ENCODE assay signal across 18 cellular contexts in the genomic region with DNA sequence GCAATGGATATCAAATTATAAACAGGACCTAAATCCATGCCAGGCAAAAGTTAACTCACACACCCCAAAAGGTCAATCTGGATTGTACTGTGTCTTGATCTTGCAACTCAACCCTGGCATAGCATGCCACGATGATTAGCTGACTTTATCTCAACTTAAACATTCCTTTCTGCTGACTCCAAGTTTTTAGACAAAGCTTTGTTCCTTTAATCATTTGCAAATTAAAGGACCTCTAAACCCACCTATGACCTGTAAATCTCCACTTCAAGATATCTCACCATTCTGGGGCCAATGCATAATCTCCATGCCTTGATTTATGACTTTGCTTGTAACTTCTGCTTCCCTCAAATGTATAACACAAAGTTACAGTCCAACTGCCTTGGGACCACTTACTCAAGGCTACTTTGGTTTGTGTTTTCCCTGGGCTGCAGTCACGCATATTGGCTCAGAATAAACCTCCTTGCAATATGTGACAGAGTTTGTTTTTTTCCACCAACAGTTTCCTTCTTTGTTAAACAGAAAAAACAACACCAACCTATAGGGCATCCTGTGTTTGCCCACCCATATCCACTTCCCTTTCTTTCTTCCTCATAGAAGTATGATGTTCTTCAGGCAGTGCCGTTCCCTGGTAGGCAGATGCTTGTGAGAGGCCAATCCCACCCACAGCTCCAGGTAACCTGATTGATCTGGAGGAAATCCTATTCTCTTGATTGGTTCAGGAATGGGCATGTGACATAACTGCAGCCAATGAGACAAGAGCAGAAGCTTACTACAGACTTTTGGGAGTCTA.
DNase-seq lines count a peak whose midpoint lies in the region; ATAC-seq, FAIRE-seq and TF ChIP-seq lines count a peak whose summit lies in the region.
"Had no signal": no experiment of that assay in that cellular context is flagged by ENCODE, and none has a peak within 500 bp of the region (broad histone marks: within the 10 kb centered on the region; RNA-seq: fewer than 3 reads in every experiment).

No MANE protein-coding gene starts in this region.

- in situ Hi-C loops in KBM-7 (cut with MboI; ENCODE audit: low pct_unique_long_range_greater_than_20kb, low sequenced_read_pairs), result no loop called here

- no peak overlapping the region for H2BK120ac ChIP-seq in H1 (replicated peaks; ENCODE audit: low read depth, low read length)

- H3K56ac ChIP-seq in H1 (replicated peaks; ENCODE audit: insufficient read length, low read depth, low read length), result no peak overlapping the region

- H3K36me3 ChIP-seq in H1 (ENCODE audit: control insufficient read depth in 2 of 4, insufficient read depth in 4 of 4, low read length in 3 of 4) (no peaks in the 10 kb centered on the region), Peyer's patch (no peaks in the 10 kb centered on the region), kidney (ENCODE audit: control insufficient read depth in 1 of 2, insufficient read depth in 2 of 2, low read length in 2 of 2) (no peaks in the 10 kb centered on the region)

- H2BK12ac ChIP-seq in H1 (ENCODE audit: low read depth, low read length), result no peak overlapping the region

- CTCF ChIA-PET in A549 (lab: Yijun Ruan, JAX), result interaction anchor here (0.8 kb wide), 1 partner anchor 14 kb away, joined by 3 read pairs; no protein-coding TSS in a partner anchor
- CTCF ChIA-PET in H1 (lab: Charles Lee; ENCODE audit: partially characterized antibody), result interaction anchor here (1.3 kb wide), 1 partner anchor 11 kb away, joined by 4 read pairs; no protein-coding TSS in a partner anchor

- intact Hi-C loops in posterior vena cava (cut with DNase I) (no loop called here), kidney (cut with DNase I) (no loop called here)

- TF ChIP-seq POLR2A in A549 (IDR thresholded peaks at IDR 0.05; ENCODE audit: low read length) (no peak), H1 (IDR thresholded peaks at IDR 0.05; ENCODE audit: control extremely low read depth in 1 of 2, low read depth in 2 of 2, low read length in 2 of 2) (no peak), Peyer's patch (IDR thresholded peaks at IDR 0.05) (no peak)

- H3K36me3 Mint-ChIP-seq in progenitor cell of endocrine pancreas (ENCODE audit: insufficient read depth), result no peaks in the 10 kb centered on the region
- H3K36me3 Mint-ChIP-seq: CD8-positive, alpha-beta memory T cell had no signal

- no peak overlapping the region for H2AFZ ChIP-seq in H1 (ENCODE audit: low read length)

- WGBS in A549 (ENCODE audit: missing lambda C conversion rate), result 8% methylated on average over 3 of the region's 3 CpGs
- 83% methylated on average over 3 of the region's 3 CpGs; no CpG with 5 or more reads in 1 of the 2 experiments for WGBS in H1 (ENCODE audit: extremely low coverage in 1 of 2, insufficient coverage in 1 of 2, insufficient read length in 1 of 2, insufficient replicate concordance in 2 of 2, low coverage in 1 of 2, low lambda C conversion rate in 2 of 2, missing lambda C conversion rate in 1 of 2), 2 experiments

- TF ChIP-seq RAD21 in A549 (conservative IDR thresholded peaks at IDR 0.05 in 1 of 2, IDR thresholded peaks at IDR 0.05 in 1 of 2) (no peak), H1 (IDR thresholded peaks at IDR 0.05 in 1 of 2, conservative IDR thresholded peaks at IDR 0.05 in 1 of 2; ENCODE audit: low read depth in 2 of 2, low read length in 2 of 2) (no peak)

- 0 out of 2 replicates have a peak overlapping the region, but pooled peaks have one; percentile 43 for H2BK20ac ChIP-seq in H1 (ENCODE audit: low read length)

- no peaks in the 10 kb centered on the region for H4K20me1 ChIP-seq in H1 (replicated peaks in 1 of 2; ENCODE audit: control insufficient read depth in 1 of 2, insufficient read depth in 2 of 2, low read length in 2 of 2)

- H3K18ac ChIP-seq in H1 (ENCODE audit: extremely low read depth, low read length), result no peak overlapping the region

- H3K9me3 ChIP-seq in A549 (no peaks in the 10 kb centered on the region), H1 (ENCODE audit: insufficient read depth in 2 of 2, low read depth in 1 of 2, low read length in 1 of 2) (no peaks in the 10 kb centered on the region), Peyer's patch (no peaks in the 10 kb centered on the region), kidney (ENCODE audit: control insufficient read depth in 1 of 2, low read length in 2 of 2) (no peaks in the 10 kb centered on the region)

- peaks cover 17% of the 10 kb centered on the region for H3K27me3 Mint-ChIP-seq in progenitor cell of endocrine pancreas

- H3K4me3 ChIP-seq in A549 (no peak overlapping the region), H1 (ENCODE audit: extremely low read depth in 1 of 4, insufficient read depth in 2 of 4, low read depth in 3 of 4, low read length in 4 of 4) (no peak overlapping the region), Peyer's patch (no peak overlapping the region), kidney (ENCODE audit: low read length in 2 of 2) (no peak overlapping the region)

- H3K23ac ChIP-seq in H1 (ENCODE audit: insufficient read length), result no peak overlapping the region

- H3K27ac Mint-ChIP-seq in progenitor cell of endocrine pancreas, result peak overlapping the region; percentile 88
- H3K27ac Mint-ChIP-seq: CD8-positive, alpha-beta memory T cell had no signal

- H3K27ac ChIP-seq in A549 (no peak overlapping the region), H1 (ENCODE audit: low read depth, low read length) (no peak overlapping the region), Peyer's patch (no peak overlapping the region), kidney (ENCODE audit: low read depth in 2 of 2, low read length in 2 of 2) (no peak overlapping the region)

- no peak overlapping the region for H2BK15ac ChIP-seq in H1 (ENCODE audit: low read length)

- no peak overlapping the region for H4K5ac ChIP-seq in H1 (ENCODE audit: insufficient read length, low read depth, low read length)

- no peak overlapping the region for H3K4ac ChIP-seq in H1 (replicated peaks; ENCODE audit: insufficient read length, low read depth, low read length)

- POLR2A ChIA-PET in A549 (lab: Yijun Ruan, JAX), result no interaction called here
- POLR2A ChIA-PET in H1 (lab: Charles Lee; ENCODE audit: partially characterized antibody), result no interaction called here

- no peaks in the 10 kb centered on the region for H3K9me3 Mint-ChIP-seq in progenitor cell of endocrine pancreas (ENCODE audit: low read depth)

- peaks cover 15% of the 10 kb centered on the region for H3K4me1 Mint-ChIP-seq in progenitor cell of endocrine pancreas (ENCODE audit: low read depth)
- H3K4me1 Mint-ChIP-seq: CD8-positive, alpha-beta memory T cell had no signal

- H4K8ac ChIP-seq in H1 (ENCODE audit: extremely low read depth, insufficient read depth, low read length), result no peak overlapping the region

- no peak overlapping the region for H4K91ac ChIP-seq in H1 (replicated peaks; ENCODE audit: insufficient read length, low read length)

- 0 out of 2 replicates have a peak overlapping the region, but pooled peaks have one; percentile 67 for H2AK5ac ChIP-seq in H1 (ENCODE audit: low read depth, low read length)

- H3K4me1 ChIP-seq in A549 (no peaks in the 10 kb centered on the region), H1 (replicated peaks in 1 of 4; ENCODE audit: control insufficient read depth in 3 of 4, insufficient read depth in 4 of 4, low read length in 3 of 4) (peaks cover 0 to 7% (median 0%) of the 10 kb centered on the region in 4 experiments; a peak in 2 of 7 replicates), Peyer's patch (no peaks in the 10 kb centered on the region), kidney (ENCODE audit: control insufficient read depth in 1 of 2, insufficient read depth in 1 of 2, low read depth in 1 of 2, low read length in 2 of 2) (no peaks in the 10 kb centered on the region)

- H3K79me1 ChIP-seq in H1 (ENCODE audit: low read depth, low read length), result no peaks in the 10 kb centered on the region

- no peak overlapping the region for H3K4me3 Mint-ChIP-seq in progenitor cell of endocrine pancreas (ENCODE audit: low read depth)
- H3K4me3 Mint-ChIP-seq: CD8-positive, alpha-beta memory T cell had no signal

- no peak for FAIRE-seq in A549 (lab: Jason Lieb, UNC)
- FAIRE-seq in H1 (lab: Jason Lieb, UNC), result peak; percentile 50
- FAIRE-seq in kidney (lab: Jason Lieb, UNC), result no peak
- FAIRE-seq: A204.1 had no signal

- no peak for ATAC-seq in A549

- no peaks in the 10 kb centered on the region; the same call in 1 of the 2 replicates for H3K23me2 ChIP-seq in H1 (ENCODE audit: low read depth, low read length)

- H3K9ac ChIP-seq in H1 (replicated peaks in 1 of 4; ENCODE audit: extremely low read depth in 1 of 4, low read depth in 3 of 4, low read length in 3 of 4) (no peak overlapping the region), kidney (ENCODE audit: low read length in 2 of 2) (no peak overlapping the region)

- H3K27me3 ChIP-seq in H1 (replicated peaks in 1 of 4; ENCODE audit: control insufficient read depth in 3 of 4, extremely low read depth in 1 of 4, insufficient read depth in 3 of 4, low read length in 3 of 4), result no peaks in the 10 kb centered on the region
- H3K27me3 ChIP-seq in Peyer's patch, result no peaks in the 10 kb centered on the region

- no peak overlapping the region for H3K4me2 ChIP-seq in A549
- no peak overlapping the region for H3K4me2 ChIP-seq in H1 (ENCODE audit: insufficient read depth in 1 of 2, low read depth in 2 of 2, low read length in 2 of 2)

- no peaks in the 10 kb centered on the region for H3K79me2 ChIP-seq in H1 (ENCODE audit: control insufficient read depth in 1 of 2, insufficient read depth in 2 of 2, low read length in 2 of 2)

- TF ChIP-seq CTCF in A549 (IDR thresholded peaks at IDR 0.05) (no peak), H1 (IDR thresholded peaks at IDR 0.05; ENCODE audit: control extremely low read depth in 1 of 3, insufficient read depth in 1 of 3, low read depth in 1 of 3, low read length in 3 of 3) (no peak), progenitor cell of endocrine pancreas (IDR thresholded peaks at IDR 0.05; ENCODE audit: unreplicated experiment) (no peak), Peyer's patch (IDR thresholded peaks at IDR 0.05) (no peak), kidney (IDR thresholded peaks at IDR 0.05; ENCODE audit: borderline replicate concordance, extremely low read depth, insufficient read depth) (no peak)

- no peak for TF ChIP-seq EP300 in A549 (IDR thresholded peaks at IDR 0.05)
- no peak for TF ChIP-seq EP300 in H1 (IDR thresholded peaks at IDR 0.05; ENCODE audit: borderline replicate concordance in 1 of 2, low read depth in 2 of 2, low read length in 2 of 2)

- DNase-seq in A549 (ENCODE audit: low read depth in 1 of 2, low spot score in 1 of 2) (no peak), KBM-7 (peak; percentile 53), H1 (ENCODE audit: low read depth in 1 of 2, low spot score in 2 of 2) (peak in 1 of 2 experiments; percentile 17), progenitor cell of endocrine pancreas (ENCODE audit: low spot score, unreplicated experiment) (no peak), Peyer's patch (no peak), posterior vena cava (ENCODE audit: low spot score) (no peak), kidney (no peak)
- DNase-seq: C1 segment of cervical spinal cord; CD8-positive, alpha-beta memory T cell; DMS79 treated with DMSO at 0.1 percent for 48 hours; GOT3; NCI-H1105 treated with DMSO at 0.1 percent for 48 hours; NCI-H1694; NCI-H2107; NCI-H510A; NCI-H748 treated with DMSO at 0.1 percent for 48 hours; NK-92 treated with Interleukin-12 subunit alpha and Interleukin-12 subunit beta, amount 100 ng/mL, for 24 hours had no signal

- H3K14ac ChIP-seq in H1 (ENCODE audit: insufficient read length), result no peak overlapping the region

- H2BK5ac ChIP-seq in H1 (ENCODE audit: low read depth, low read length), result no peak overlapping the region
